ENCODE assay signal across 9 cellular contexts in genomic region chr1:157806431-157807149, GRCh38. TPM values are rescaled to one million over a fixed set of nuclear protein-coding genes. Genes with fewer than 3 reads are reported as not detected.
A peak's percentile ranks its signal among the peaks of the same experiment; 100 is the strongest.
DNase-seq lines count a peak whose midpoint lies in the region; ATAC-seq lines count a peak whose summit lies in the region.
"Had no signal": no experiment of that assay in that cellular context is flagged by ENCODE, and none has a peak within 500 bp of the region (broad histone marks: within the 10 kb centered on the region; RNA-seq: fewer than 3 reads in every experiment).

No MANE protein-coding gene starts in this region.

- peak overlapping the region; percentile 11 for H3K18ac ChIP-seq in neuronal stem cell (ENCODE audit: low read length)

- H3K36me3 ChIP-seq in neuronal stem cell (replicated peaks in 1 of 2; ENCODE audit: control insufficient read depth in 2 of 2, insufficient read depth in 2 of 2, low read length in 2 of 2) = no peaks in the 10 kb centered on the region
- H3K36me3 ChIP-seq: MG63 had no signal

- no peak overlapping the region for H3K23ac ChIP-seq in neuronal stem cell (ENCODE audit: low read depth, low read length, poor library complexity)

- H3K4me3 ChIP-seq in neuronal stem cell (ENCODE audit: low read length in 2 of 2) = no peak overlapping the region
- H3K4me3 ChIP-seq: MG63 had no signal

- no peaks in the 10 kb centered on the region for H3K79me1 ChIP-seq in neuronal stem cell (ENCODE audit: low read depth, low read length)

- H4K8ac ChIP-seq in neuronal stem cell (ENCODE audit: low read depth, low read length) = no peak overlapping the region

- no peak overlapping the region for H2BK15ac ChIP-seq in neuronal stem cell (ENCODE audit: low read length)

- H3K27me3 ChIP-seq in neuronal stem cell (ENCODE audit: control insufficient read depth in 3 of 3, insufficient read depth in 3 of 3, low read depth in 1 of 3, low read length in 3 of 3) = no peaks in the 10 kb centered on the region

- ATAC-seq in GM19025 (IDR thresholded peaks at IDR 0.05; ENCODE audit: low read depth, unreplicated experiment) (peak; percentile 89), HG02571 (IDR thresholded peaks at IDR 0.05; ENCODE audit: unreplicated experiment) (peak; percentile 82), HG03469 (IDR thresholded peaks at IDR 0.05; ENCODE audit: unreplicated experiment) (peak; percentile 75)

- no peak overlapping the region for H3K9ac ChIP-seq in neuronal stem cell (ENCODE audit: low read depth, low read length, poor library complexity)

- H3K4me2 ChIP-seq in neuronal stem cell (ENCODE audit: insufficient read depth, low read length, poor library complexity, severe bottlenecking) = no peak overlapping the region

- no peak overlapping the region for H2BK120ac ChIP-seq in neuronal stem cell (ENCODE audit: low read depth, low read length)

- DNase-seq in neuronal stem cell (ENCODE audit: low spot score) = no peak
- DNase-seq in anterior cingulate cortex (lab: John Stamatoyannopoulos, UW) = no peak
- no peak for DNase-seq in stimulated activated CD4-positive, alpha-beta T cell treated with anti-CD3 and anti-CD28 coated beads, Interleukin-12 subunit alpha, Interleukin-12 subunit beta, amount 100 ng/mL, for 4 hours
- no peak for DNase-seq in DMS153 (lab: John Stamatoyannopoulos, UW)
- DNase-seq: MG63, SW 1271 had no signal

- no peak overlapping the region for H2AK5ac ChIP-seq in neuronal stem cell (ENCODE audit: low read depth, low read length)

- H3K27ac ChIP-seq in neuronal stem cell (replicated peaks; ENCODE audit: low read length) = no peak overlapping the region

- H2BK5ac ChIP-seq in neuronal stem cell (ENCODE audit: low read length) = no peak overlapping the region

- no peak overlapping the region for H2BK12ac ChIP-seq in neuronal stem cell (ENCODE audit: low read length)

- no peaks in the 10 kb centered on the region for H3K9me3 ChIP-seq in neuronal stem cell (replicated peaks in 1 of 2; ENCODE audit: control insufficient read depth in 2 of 2, insufficient read depth in 1 of 2, low read depth in 1 of 2, low read length in 2 of 2)
- H3K9me3 ChIP-seq: MG63 had no signal

- H2AFZ ChIP-seq in neuronal stem cell (ENCODE audit: low read length) = no peak overlapping the region

- no peak overlapping the region for H3K4ac ChIP-seq in neuronal stem cell (ENCODE audit: low read length)

- no peak overlapping the region for H4K91ac ChIP-seq in neuronal stem cell (ENCODE audit: low read depth, low read length, poor library complexity)

- no peak overlapping the region for H3K14ac ChIP-seq in neuronal stem cell (ENCODE audit: low read length)

- WGBS in neuronal stem cell (ENCODE audit: extremely low coverage in 2 of 2, insufficient read length in 2 of 2, insufficient replicate concordance in 1 of 2), 2 donors = no CpG with 5 or more reads among the region's 6 CpGs

- no peaks in the 10 kb centered on the region for H3K4me1 ChIP-seq in neuronal stem cell (ENCODE audit: control insufficient read depth in 2 of 2, insufficient read depth in 1 of 2, low read depth in 1 of 2, low read length in 2 of 2)

RNA-seq across cellular contexts. Expression of gene FCRL1, which starts 13.3 kb away (rescaled TPM):
- not detected for polyA plus RNA-seq in neuronal stem cell (2013, experiment 1 of 2)
- not detected for polyA plus RNA-seq in neuronal stem cell (2013, experiment 2 of 2)

RNA-seq across cellular contexts. Expression of gene FCRL2, which starts 29.7 kb away (rescaled TPM):
- not detected for polyA plus RNA-seq in neuronal stem cell (2013, experiment 1 of 2)
- polyA plus RNA-seq in neuronal stem cell (2013, experiment 2 of 2) = not detected

RNA-seq across cellular contexts. Expression of gene CD5L, which starts 35.0 kb away (rescaled TPM):
- not detected for polyA plus RNA-seq in neuronal stem cell (2013, experiment 1 of 2)
- not detected for polyA plus RNA-seq in neuronal stem cell (2013, experiment 2 of 2)
